8 cellular contexts compared by ENCODE assay signal in genomic region chr13:74134777-74135305, GRCh38. TPM values are rescaled to one million over a fixed set of nuclear protein-coding genes. Genes with fewer than 3 reads are reported as not detected.
DNase-seq lines count a peak whose midpoint lies in the region; ATAC-seq and TF ChIP-seq lines count a peak whose summit lies in the region.

No MANE protein-coding gene starts in this region.

- no peaks in the 10 kb centered on the region for H3K36me3 ChIP-seq in CD8-positive, alpha-beta memory T cell (ENCODE audit: insufficient read depth, low read length)
- no peaks in the 10 kb centered on the region for H3K36me3 ChIP-seq in iPS-18a (ENCODE audit: control insufficient read depth, low read depth, low read length)

- H3K27me3 ChIP-seq in CD8-positive, alpha-beta memory T cell (ENCODE audit: insufficient read depth, low read length, poor library complexity, severe bottlenecking), result no peaks in the 10 kb centered on the region
- peaks cover 15% of the 10 kb centered on the region for H3K27me3 ChIP-seq in iPS-18a (ENCODE audit: control insufficient read depth, insufficient read depth, low read length)

- H3K9me3 Mint-ChIP-seq in CD8-positive, alpha-beta memory T cell, result peaks cover 0 to 2% (median 0%) of the 10 kb centered on the region in 5 donors

- peak overlapping the region; percentile 92 for H3K4me3 ChIP-seq in CD8-positive, alpha-beta memory T cell (ENCODE audit: low read length)
- peak overlapping the region; percentile 97 for H3K4me3 ChIP-seq in iPS-18a (ENCODE audit: low read length)

- CTCF ChIA-PET in CD8-positive, alpha-beta memory T cell (lab: Charles Lee), result interaction anchor here (0.9 to 8.1 kb wide), 6 partner anchors 10 to 156 kb away, joined by 3 to 79 read pairs (median 4); no protein-coding TSS in a partner anchor

- peak overlapping the region; percentile 90 for H3K9ac ChIP-seq in iPS-18a (ENCODE audit: low read length)

- no peaks in the 10 kb centered on the region for H3K9me3 ChIP-seq in CD8-positive, alpha-beta memory T cell (ENCODE audit: low read length)
- no peaks in the 10 kb centered on the region for H3K9me3 ChIP-seq in iPS-18a (ENCODE audit: control insufficient read depth, low read depth, low read length)

- H3K4me1 Mint-ChIP-seq in CD8-positive, alpha-beta memory T cell, result peaks cover 27 to 29% (median 27%) of the 10 kb centered on the region in 3 donors

- peak overlapping the region; percentile 78 for H3K27ac ChIP-seq in CD8-positive, alpha-beta memory T cell (ENCODE audit: low read depth, low read length)
- H3K27ac ChIP-seq in iPS-18a (ENCODE audit: low read length), result peak overlapping the region; percentile 64

- peak; percentile 61 to 84 (median 76) for DNase-seq in CD8-positive, alpha-beta memory T cell
- DNase-seq in amniotic stem cell (lab: John Stamatoyannopoulos, UW), result peak; percentile 20
- peak; percentile 46 to 68 (median 48) for DNase-seq in stimulated activated CD4-positive, alpha-beta T cell treated with anti-CD3 and anti-CD28 coated beads, Interleukin-12 subunit alpha, Interleukin-12 subunit beta, amount 100 ng/mL, for 48 hours (ENCODE audit: low read depth in 2 of 3, low spot score in 1 of 3)
- DNase-seq in DMS114 treated with DMSO at 0.1 percent for 48 hours (lab: John Stamatoyannopoulos, UW; ENCODE audit: unreplicated experiment), result no peak

- POLR2A ChIA-PET in CD8-positive, alpha-beta memory T cell (lab: Charles Lee), result interaction anchor here (0.8 to 6.4 kb wide), 10 partner anchors 15 to 372 kb away, joined by 3 to 79 read pairs (median 5); no protein-coding TSS in a partner anchor

- peaks cover 0 to 22% (median 0%) of the 10 kb centered on the region in 3 donors for H3K36me3 Mint-ChIP-seq in CD8-positive, alpha-beta memory T cell

- H3K27me3 Mint-ChIP-seq in CD8-positive, alpha-beta memory T cell, result peaks cover 0 to 6% of the 10 kb centered on the region in 2 donors

- H3K4me1 ChIP-seq in CD8-positive, alpha-beta memory T cell (ENCODE audit: insufficient read depth, low read length), result peaks cover 22% of the 10 kb centered on the region
- H3K4me1 ChIP-seq in iPS-18a (ENCODE audit: control insufficient read depth, low read depth, low read length), result peaks cover 11% of the 10 kb centered on the region

- ATAC-seq in GM19467 (IDR thresholded peaks at IDR 0.05; ENCODE audit: unreplicated experiment) (peak; percentile 30), HG03571 (IDR thresholded peaks at IDR 0.05; ENCODE audit: unreplicated experiment) (peak; percentile 27), SK-N-SH treated with all-trans-retinoic acid at 6 μM for 48 hours (peak; percentile 51)

- H3K4me3 Mint-ChIP-seq in CD8-positive, alpha-beta memory T cell, result peak overlapping the region in 6 of 7 donors; percentile 75 to 97 (median 88)

- H3K27ac Mint-ChIP-seq in CD8-positive, alpha-beta memory T cell, result peak overlapping the region in 7 of 8 donors; percentile 35 to 94 (median 76)

TF ChIP-seq in SK-N-SH treated with all-trans-retinoic acid at 6 μM for 48 hours, 23 proteins besides CTCF, POLR2A, EP300 and RAD21:
- no peak for TF ChIP-seq OSR1 (CRISPR knock-in tag; IDR thresholded peaks at IDR 0.05)
- TF ChIP-seq BACH2 (CRISPR knock-in tag; IDR thresholded peaks at IDR 0.05; ENCODE audit: borderline replicate concordance), result no peak
- no peak for TF ChIP-seq ZC3H10 (CRISPR knock-in tag; IDR thresholded peaks at IDR 0.05)
- TF ChIP-seq PPARA (CRISPR knock-in tag; IDR thresholded peaks at IDR 0.05; ENCODE audit: borderline replicate concordance), result no peak
- no peak for TF ChIP-seq ZFP30 (CRISPR knock-in tag; IDR thresholded peaks at IDR 0.05)
- TF ChIP-seq ZNF8 (CRISPR knock-in tag; IDR thresholded peaks at IDR 0.05), result no peak
- TF ChIP-seq GLIS3 (CRISPR knock-in tag; IDR thresholded peaks at IDR 0.05), result no peak
- TF ChIP-seq TOX (CRISPR knock-in tag; IDR thresholded peaks at IDR 0.05; ENCODE audit: borderline replicate concordance), result no peak
- no peak for TF ChIP-seq ZFP3 (CRISPR knock-in tag; IDR thresholded peaks at IDR 0.05)

RNA-seq across cellular contexts. Expression of gene KLF12, which starts 0.6 kb away (rescaled TPM):
- 10 to 100 TPM; 28.6 to 29.1 TPM for total RNA-seq in CD8-positive, alpha-beta memory T cell
- polyA plus RNA-seq in CD8-positive, alpha-beta memory T cell, result 33.6 TPM
